18 cellular contexts compared by ENCODE assay signal in genomic region chr3:1693145-1693544, GRCh38.
DNase-seq lines count a peak whose midpoint lies in the region; ATAC-seq and TF ChIP-seq lines count a peak whose summit lies in the region.
"Had no signal": no experiment of that assay in that cellular context is flagged by ENCODE, and none has a peak within 500 bp of the region (broad histone marks: within the 10 kb centered on the region; RNA-seq: fewer than 3 reads in every experiment).

No MANE protein-coding gene starts in this region.

- intact Hi-C loops in gastrocnemius medialis (cut with DNase I; ENCODE audit: low total_unique reads): no loop called here

- H3K27me3 ChIP-seq in BE2C: no peaks in the 10 kb centered on the region
- no peaks in the 10 kb centered on the region for H3K27me3 ChIP-seq in foreskin keratinocyte
- H3K27me3 ChIP-seq in gastrocnemius medialis: no peaks in the 10 kb centered on the region
- H3K27me3 ChIP-seq: SJSA1 had no signal

- no peak overlapping the region for H3K27ac ChIP-seq in foreskin keratinocyte
- H3K27ac ChIP-seq in gastrocnemius medialis: no peak overlapping the region
- H3K27ac ChIP-seq: HL-60, SJSA1 had no signal

- H3K4me1 ChIP-seq in BE2C (no peaks in the 10 kb centered on the region), foreskin keratinocyte (no peaks in the 10 kb centered on the region), gastrocnemius medialis (no peaks in the 10 kb centered on the region)
- H3K4me1 ChIP-seq: HAP-1, SJSA1 had no signal

- TF ChIP-seq CTCF in BE2C (IDR thresholded peaks at IDR 0.05; ENCODE audit: low read depth, low read length) (peak; percentile 39), foreskin keratinocyte (conservative IDR thresholded peaks at IDR 0.05) (peak; percentile 42), gastrocnemius medialis (IDR thresholded peaks at IDR 0.05 in 4 of 5, conservative IDR thresholded peaks at IDR 0.05 in 1 of 5) (no peak)

- DNase-seq in BE2C (peak; percentile 46), KBM-7 (peak; percentile 12), NCI-H82 treated with DMSO at 0.1 percent for 48 hours (lab: John Stamatoyannopoulos, UW; ENCODE audit: unreplicated experiment) (peak; percentile 6), foreskin keratinocyte (no peak), UCSD-AML1 (lab: John Stamatoyannopoulos, UW; ENCODE audit: unreplicated experiment) (no peak), gastrocnemius medialis (no peak)
- DNase-seq: CD8-positive, alpha-beta T cell; DND-41; NCI-H1092 treated with DMSO at 0.1 percent for 48 hours; NCI-H2081 treated with DMSO at 0.1 percent for 48 hours; NCI-H226; NCI-H524 treated with DMSO at 0.1 percent for 48 hours; PC-3 had no signal

- TF ChIP-seq POLR2A in gastrocnemius medialis (IDR thresholded peaks at IDR 0.05): no peak

- no peak overlapping the region for H3K4me3 ChIP-seq in BE2C (ENCODE audit: low read depth, low read length)
- H3K4me3 ChIP-seq in gastrocnemius medialis: no peak overlapping the region
- H3K4me3 ChIP-seq: HAP-1, SJSA1 had no signal

- ATAC-seq in foreskin keratinocyte: peak; percentile 42
- ATAC-seq in GM19452 (IDR thresholded peaks at IDR 0.05; ENCODE audit: unreplicated experiment): no peak
- ATAC-seq in GM21723 (IDR thresholded peaks at IDR 0.05; ENCODE audit: unreplicated experiment): no peak
- ATAC-seq in gastrocnemius medialis: no peak
- ATAC-seq: CD8-positive, alpha-beta T cell; PC-3 had no signal

- no peaks in the 10 kb centered on the region for H3K9me3 ChIP-seq in BE2C
- no peaks in the 10 kb centered on the region for H3K9me3 ChIP-seq in gastrocnemius medialis
- H3K9me3 ChIP-seq: HAP-1, SJSA1 had no signal

- no peaks in the 10 kb centered on the region for H3K36me3 ChIP-seq in BE2C
- H3K36me3 ChIP-seq in gastrocnemius medialis: no peaks in the 10 kb centered on the region
- H3K36me3 ChIP-seq: HAP-1, SJSA1 had no signal

- in situ Hi-C loops in KBM-7 (cut with MboI; ENCODE audit: low pct_unique_long_range_greater_than_20kb, low sequenced_read_pairs) (no loop called here), gastrocnemius medialis (cut with MboI; ENCODE audit: low sequenced_read_pairs in 4 of 4) (no loop called here)

Comparison
In these comparisons a context has a peak if more than half of its experiments do, and no peak if none do; other contexts are left out.
1. DNase-seq: peak in BE2C (single experiment), KBM-7 (single experiment) and NCI-H82 treated with DMSO at 0.1 percent for 48 hours (single experiment); none in foreskin keratinocyte (0 of 2), UCSD-AML1 (single experiment) and gastrocnemius medialis (0 of 2).
2. CTCF ChIP-seq: peak in BE2C (single experiment) and foreskin keratinocyte (single experiment); none in gastrocnemius medialis (0 of 5).